In genomic region chr4:38177035-38177791, GRCh38 we compare ENCODE assay signal across 8 cellular contexts.
DNase-seq lines count a peak whose midpoint lies in the region; ATAC-seq and TF ChIP-seq lines count a peak whose summit lies in the region.

No MANE protein-coding gene starts in this region.

- H3K9me3 Mint-ChIP-seq in CD8-positive, alpha-beta memory T cell: no peaks in the 10 kb centered on the region

- H3K9me3 ChIP-seq in CD8-positive, alpha-beta memory T cell (ENCODE audit: low read length): no peaks in the 10 kb centered on the region
- H3K9me3 ChIP-seq in neuronal stem cell (replicated peaks in 1 of 2; ENCODE audit: control insufficient read depth in 2 of 2, insufficient read depth in 1 of 2, low read depth in 1 of 2, low read length in 2 of 2): peaks cover 5% of the 10 kb centered on the region in 2 donors

- H3K4me3 Mint-ChIP-seq in CD8-positive, alpha-beta memory T cell: peak overlapping the region; percentile 9 to 82 (median 75)

- H3K27ac ChIP-seq in CD8-positive, alpha-beta memory T cell (ENCODE audit: low read depth, low read length): no peak overlapping the region
- H3K27ac ChIP-seq in neuronal stem cell (replicated peaks; ENCODE audit: low read length): no peak overlapping the region

- no peak overlapping the region for H3K23ac ChIP-seq in neuronal stem cell (ENCODE audit: low read depth, low read length, poor library complexity)

- H2AFZ ChIP-seq in neuronal stem cell (ENCODE audit: low read length): peak overlapping the region; percentile 43

- POLR2A ChIA-PET in CD8-positive, alpha-beta memory T cell (lab: Charles Lee): interaction anchor here (0.5 to 1.0 kb wide), 2 partner anchors 143 to 334 kb away, joined by 3 read pairs; no protein-coding TSS in a partner anchor

- H3K14ac ChIP-seq in neuronal stem cell (ENCODE audit: low read length): no peak overlapping the region

- H4K8ac ChIP-seq in neuronal stem cell (ENCODE audit: low read depth, low read length): no peak overlapping the region

- no peaks in the 10 kb centered on the region for H3K79me1 ChIP-seq in neuronal stem cell (ENCODE audit: low read depth, low read length)

- no peak overlapping the region for H2BK5ac ChIP-seq in neuronal stem cell (ENCODE audit: low read length)

- H2BK15ac ChIP-seq in neuronal stem cell (ENCODE audit: low read length): no peak overlapping the region

- no peaks in the 10 kb centered on the region for H3K36me3 Mint-ChIP-seq in CD8-positive, alpha-beta memory T cell

- WGBS in neuronal stem cell (ENCODE audit: extremely low coverage in 2 of 2, insufficient read length in 2 of 2, insufficient replicate concordance in 1 of 2), 2 donors: no CpG with 5 or more reads among the region's 13 CpGs

- H3K4me3 ChIP-seq in CD8-positive, alpha-beta memory T cell (ENCODE audit: low read length): peak overlapping the region; percentile 43
- H3K4me3 ChIP-seq in choroid plexus epithelial cell (ENCODE audit: low read depth, low read length) (no peak overlapping the region), neuronal stem cell (ENCODE audit: low read length in 2 of 2) (no peak overlapping the region)

- peaks cover 0 to 2% of the 10 kb centered on the region in 2 donors for H3K27me3 Mint-ChIP-seq in CD8-positive, alpha-beta memory T cell

- H3K18ac ChIP-seq in neuronal stem cell (ENCODE audit: low read length): no peak overlapping the region

- H3K36me3 ChIP-seq in CD8-positive, alpha-beta memory T cell (ENCODE audit: insufficient read depth, low read length): no peaks in the 10 kb centered on the region
- no peaks in the 10 kb centered on the region for H3K36me3 ChIP-seq in neuronal stem cell (replicated peaks in 1 of 2; ENCODE audit: control insufficient read depth in 2 of 2, insufficient read depth in 2 of 2, low read length in 2 of 2)

- H3K27me3 ChIP-seq in CD8-positive, alpha-beta memory T cell (ENCODE audit: insufficient read depth, low read length, poor library complexity, severe bottlenecking): no peaks in the 10 kb centered on the region
- H3K27me3 ChIP-seq in neuronal stem cell (ENCODE audit: control insufficient read depth in 3 of 3, insufficient read depth in 3 of 3, low read depth in 1 of 3, low read length in 3 of 3): no peaks in the 10 kb centered on the region

- peaks cover 29 to 57% (median 46%) of the 10 kb centered on the region in 3 donors for H3K4me1 Mint-ChIP-seq in CD8-positive, alpha-beta memory T cell

- H3K4me1 ChIP-seq in CD8-positive, alpha-beta memory T cell (ENCODE audit: insufficient read depth, low read length): peaks cover 22% of the 10 kb centered on the region
- H3K4me1 ChIP-seq in neuronal stem cell (ENCODE audit: control insufficient read depth in 2 of 2, insufficient read depth in 1 of 2, low read depth in 1 of 2, low read length in 2 of 2): no peaks in the 10 kb centered on the region

- H2BK12ac ChIP-seq in neuronal stem cell (ENCODE audit: low read length): no peak overlapping the region

- no peak for ATAC-seq in HG03439 (IDR thresholded peaks at IDR 0.05; ENCODE audit: unreplicated experiment)

- no peak overlapping the region for H3K9ac ChIP-seq in neuronal stem cell (ENCODE audit: low read depth, low read length, poor library complexity)

- H3K27ac Mint-ChIP-seq in CD8-positive, alpha-beta memory T cell: peak overlapping the region; percentile 41 to 95 (median 84)

- H4K91ac ChIP-seq in neuronal stem cell (ENCODE audit: low read depth, low read length, poor library complexity): no peak overlapping the region

- H3K4ac ChIP-seq in neuronal stem cell (ENCODE audit: low read length): no peak overlapping the region

- TF ChIP-seq CTCF in choroid plexus epithelial cell (conservative IDR thresholded peaks at IDR 0.05; ENCODE audit: low read depth, low read length): peak; percentile 20

- H2BK120ac ChIP-seq in neuronal stem cell (ENCODE audit: low read depth, low read length): no peak overlapping the region

- no peak overlapping the region for H3K4me2 ChIP-seq in neuronal stem cell (ENCODE audit: insufficient read depth, low read length, poor library complexity, severe bottlenecking)

- DNase-seq in CD8-positive, alpha-beta memory T cell: peak; percentile 21 to 67 (median 55)
- DNase-seq in activated CD4-positive, CD25-positive, alpha-beta regulatory T cell treated with anti-CD3 and anti-CD28 coated beads, Interleukin-2, amount 50 U/mL, for 72 hours: peak; percentile 47
- DNase-seq in choroid plexus epithelial cell (ENCODE audit: low read depth) (peak; percentile 80), neuronal stem cell (ENCODE audit: low spot score) (no peak), NCI-H345 treated with DMSO at 0.1 percent for 48 hours (lab: John Stamatoyannopoulos, UW; ENCODE audit: unreplicated experiment) (no peak), HK-2 (ENCODE audit: unreplicated experiment) (no peak), SKM-1 (lab: John Stamatoyannopoulos, UW; ENCODE audit: unreplicated experiment) (no peak)

- CTCF ChIA-PET in CD8-positive, alpha-beta memory T cell (lab: Charles Lee): interaction anchor here (0.6 to 8.2 kb wide), 13 partner anchors 16 to 558 kb away, joined by 3 to 170 read pairs (median 4); no protein-coding TSS in a partner anchor

- no peak overlapping the region for H2AK5ac ChIP-seq in neuronal stem cell (ENCODE audit: low read depth, low read length)

Comparison
In these comparisons a context has a peak if more than half of its experiments do, and no peak if none do; other contexts are left out.
1. DNase-seq: peak in CD8-positive, alpha-beta memory T cell (5 of 5), activated CD4-positive, CD25-positive, alpha-beta regulatory T cell treated with anti-CD3 and anti-CD28 coated beads, Interleukin-2, amount 50 U/mL, for 72 hours (single experiment) and choroid plexus epithelial cell (single experiment); none in neuronal stem cell (single experiment), NCI-H345 treated with DMSO at 0.1 percent for 48 hours (single experiment), HK-2 (single experiment) and SKM-1 (single experiment).